ENCODE assay signal across 28 cellular contexts in the genomic region with DNA sequence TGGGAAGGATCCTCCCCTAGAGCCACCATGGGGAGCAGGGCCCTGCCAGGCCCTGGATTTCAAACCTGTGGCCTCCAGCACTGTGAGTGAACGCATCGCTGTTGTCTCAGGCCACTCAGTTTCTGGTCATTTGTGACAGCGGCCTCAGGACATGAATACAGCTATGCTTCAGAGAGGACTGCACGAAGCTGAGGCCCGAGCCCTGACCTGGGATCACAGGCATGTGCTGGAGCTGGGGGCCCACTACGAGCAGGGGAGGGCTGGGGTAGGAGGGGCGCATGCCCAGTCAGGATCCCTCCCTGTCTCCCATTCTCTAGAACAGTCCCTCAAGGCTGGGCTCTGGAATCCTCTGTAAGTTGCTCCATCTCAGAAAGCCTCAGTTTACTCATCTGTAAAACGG.
"Had no signal": no experiment of that assay in that cellular context is flagged by ENCODE, and none has a peak within 500 bp of the region (broad histone marks: within the 10 kb centered on the region; RNA-seq: fewer than 3 reads in every experiment).

No MANE protein-coding gene starts in this region.

- H3K27me3 Mint-ChIP-seq: progenitor cell of endocrine pancreas had no signal

- H3K9me3 ChIP-seq: neutrophil, ovary, psoas muscle, right lobe of liver, sigmoid colon, stomach, thoracic aorta, thyroid gland, tibial nerve, upper lobe of left lung, vagina had no signal

- DNase-seq: naive thymus-derived CD4-positive, alpha-beta T cell; natural killer cell; nucleus accumbens; ovary; psoas muscle; right cardiac atrium; right lobe of liver; sigmoid colon; small intestine; stimulated activated CD4-positive, alpha-beta T cell treated with anti-CD3 and anti-CD28 coated beads, Interleukin-15, amount 100 ng/mL, for 24 hours; stimulated activated CD4-positive, alpha-beta T cell treated with anti-CD3 and anti-CD28 coated beads, Interleukin-2, amount 100 ng/mL, for 24 hours; stimulated activated CD4-positive, alpha-beta T cell treated with anti-CD3 and anti-CD28 coated beads, Interleukin-2, amount 100 ng/mL, for 48 hours; stimulated activated CD4-positive, alpha-beta T cell treated with anti-CD3 and anti-CD28 coated beads, Interleukin-4, amount 100 ng/mL, for 24 hours; stimulated activated naive B cell treated with anti-CD40 and anti-IgM and Interleukin-4, amounts not matched to agents 10 μg/mL and 1 μg/mL and 100 μg/mL, for 72 hours; stimulated activated naive CD4-positive, alpha-beta T cell treated with Interleukin-2 at 50 U/mL for 16 hours; stomach; thyroid gland; trophoblast cell; upper lobe of left lung had no signal

- H3K9ac ChIP-seq: parathyroid adenoma had no signal

- H3K9me3 Mint-ChIP-seq: natural killer cell; nephron; stimulated activated effector memory CD8-positive, alpha-beta T cell treated with anti-CD3 and anti-CD28 coated beads, Interleukin-12 subunit alpha, Interleukin-12 subunit beta, amount 100 ng/mL, for 72 hours; stimulated activated naive B cell treated with anti-CD40 and anti-IgM and Interleukin-4, amounts not matched to agents 10 μg/mL and 1 μg/mL and 100 μg/mL, for 72 hours; stimulated activated naive CD8-positive, alpha-beta T cell treated with anti-CD3 and anti-CD28 coated beads, Interleukin-15, Interleukin-2, amounts not matched to agents 100 ng/mL and 50 ng/mL, for 24 hours had no signal

- H3K4me3 Mint-ChIP-seq: naive thymus-derived CD4-positive, alpha-beta T cell; natural killer cell; nephron; stimulated activated effector memory CD8-positive, alpha-beta T cell treated with anti-CD3 and anti-CD28 coated beads, Interleukin-12 subunit alpha, Interleukin-12 subunit beta, amount 100 ng/mL, for 72 hours; stimulated activated naive B cell treated with anti-CD40 and anti-IgM and Interleukin-4, amounts not matched to agents 10 μg/mL and 1 μg/mL and 100 μg/mL, for 72 hours; stimulated activated naive CD8-positive, alpha-beta T cell treated with anti-CD3 and anti-CD28 coated beads, Interleukin-15, Interleukin-2, amounts not matched to agents 100 ng/mL and 50 ng/mL, for 24 hours had no signal

- H3K4me3 ChIP-seq: ovary, psoas muscle, right lobe of liver, sigmoid colon, stomach, thoracic aorta, thyroid gland, tibial nerve, upper lobe of left lung, vagina had no signal

- H3K36me3 ChIP-seq: neutrophil, ovary, right lobe of liver, sigmoid colon, stomach, thoracic aorta, thyroid gland, tibial nerve, upper lobe of left lung, vagina had no signal

- H3K27ac ChIP-seq: neutrophil, ovary, parathyroid adenoma, psoas muscle, right lobe of liver, sigmoid colon, stomach, thoracic aorta, thyroid gland, tibial nerve, upper lobe of left lung, vagina had no signal

- H3K27ac Mint-ChIP-seq: naive thymus-derived CD4-positive, alpha-beta T cell; natural killer cell; nephron; progenitor cell of endocrine pancreas; stimulated activated effector memory CD8-positive, alpha-beta T cell treated with anti-CD3 and anti-CD28 coated beads, Interleukin-12 subunit alpha, Interleukin-12 subunit beta, amount 100 ng/mL, for 72 hours; stimulated activated naive B cell treated with anti-CD40 and anti-IgM and Interleukin-4, amounts not matched to agents 10 μg/mL and 1 μg/mL and 100 μg/mL, for 72 hours; stimulated activated naive CD8-positive, alpha-beta T cell treated with anti-CD3 and anti-CD28 coated beads, Interleukin-15, Interleukin-2, amounts not matched to agents 100 ng/mL and 50 ng/mL, for 24 hours had no signal

- H3K36me3 Mint-ChIP-seq: naive thymus-derived CD4-positive, alpha-beta T cell; natural killer cell; stimulated activated effector memory CD8-positive, alpha-beta T cell treated with anti-CD3 and anti-CD28 coated beads, Interleukin-12 subunit alpha, Interleukin-12 subunit beta, amount 100 ng/mL, for 72 hours; stimulated activated naive B cell treated with anti-CD40 and anti-IgM and Interleukin-4, amounts not matched to agents 10 μg/mL and 1 μg/mL and 100 μg/mL, for 72 hours had no signal

- H2AFZ ChIP-seq: parathyroid adenoma had no signal

- H3K4me1 ChIP-seq: parathyroid adenoma, psoas muscle, right lobe of liver, sigmoid colon, stomach, thyroid gland, upper lobe of left lung, vagina had no signal

- H3K4me1 Mint-ChIP-seq: natural killer cell; nephron; stimulated activated effector memory CD8-positive, alpha-beta T cell treated with anti-CD3 and anti-CD28 coated beads, Interleukin-12 subunit alpha, Interleukin-12 subunit beta, amount 100 ng/mL, for 72 hours had no signal

- H3K27me3 ChIP-seq: ovary, right lobe of liver, sigmoid colon, thyroid gland, tibial nerve, upper lobe of left lung, vagina had no signal

- ATAC-seq: naive thymus-derived CD4-positive, alpha-beta T cell; natural killer cell; psoas muscle; right cardiac atrium; right lobe of liver; stimulated activated effector memory CD8-positive, alpha-beta T cell treated with anti-CD3 and anti-CD28 coated beads, Interleukin-12 subunit alpha, Interleukin-12 subunit beta, amount 100 ng/mL, for 72 hours; stimulated activated naive B cell treated with anti-CD40 and anti-IgM and Interleukin-4, amounts not matched to agents 10 μg/mL and 1 μg/mL and 100 μg/mL, for 72 hours had no signal
